8 cellular contexts compared by ENCODE assay signal in genomic region chr6:27825025-27825823, GRCh38.
A peak's percentile ranks its signal among the peaks of the same experiment; 100 is the strongest.
DNase-seq lines count a peak whose midpoint lies in the region; ATAC-seq and TF ChIP-seq lines count a peak whose summit lies in the region.

No MANE protein-coding gene starts in this region.

- H2AFZ ChIP-seq in SU-DHL-6 (ENCODE audit: low read depth, low read length, severe bottlenecking): no peak overlapping the region

- POLR2A ChIA-PET in CD8-positive, alpha-beta T cell (lab: Charles Lee): interaction anchor here (0.7 to 7.8 kb wide), 21 partner anchors 10 to 1798 kb away, joined by 3 to 205 read pairs (median 9); a partner anchor contains a TSS
- POLR2A ChIA-PET in GM10248 (lab: Yijun Ruan, JAX): interaction anchor here (0.7 to 3.4 kb wide), 14 partner anchors 9 to 1609 kb away, joined by 3 to 38 read pairs (median 8); a partner anchor contains a TSS

- peak overlapping the region; percentile 58 for H3K9ac ChIP-seq in SU-DHL-6 (ENCODE audit: low read length)

- H3K4me1 Mint-ChIP-seq in CD8-positive, alpha-beta T cell (ENCODE audit: low read depth): peaks cover 32% of the 10 kb centered on the region

- peaks cover 55% of the 10 kb centered on the region for H3F3A ChIP-seq in SU-DHL-6 (ENCODE audit: insufficient read depth)

- no peaks in the 10 kb centered on the region for H3K27me3 ChIP-seq in CD8-positive, alpha-beta T cell (ENCODE audit: insufficient read depth, low read length)
- H3K27me3 ChIP-seq in SU-DHL-6 (ENCODE audit: low read length): no peaks in the 10 kb centered on the region
- H3K27me3 ChIP-seq in spleen (replicated peaks in 1 of 7): no peaks in the 10 kb centered on the region

- peak overlapping the region; percentile 66 for H3K4me2 ChIP-seq in SU-DHL-6 (ENCODE audit: low read depth, low read length, poor library complexity, severe bottlenecking)

- in situ Hi-C loops in KBM-7 (cut with MboI; ENCODE audit: low pct_unique_long_range_greater_than_20kb, low sequenced_read_pairs): no loop called here

- peak overlapping the region; percentile 89 for H3K4me3 Mint-ChIP-seq in CD8-positive, alpha-beta T cell

- peak overlapping the region; percentile 99 for H3K27ac Mint-ChIP-seq in CD8-positive, alpha-beta T cell

- peak; percentile 6 for ATAC-seq in CD8-positive, alpha-beta T cell
- ATAC-seq in HG02973 (IDR thresholded peaks at IDR 0.05; ENCODE audit: unreplicated experiment): peak; percentile 4

- H3K4me3 ChIP-seq in CD8-positive, alpha-beta T cell (ENCODE audit: low read depth, low read length): peak overlapping the region; percentile 76
- H3K4me3 ChIP-seq in SU-DHL-6 (ENCODE audit: insufficient read depth, low read length, poor library complexity, severe bottlenecking): peak overlapping the region; percentile 56
- H3K4me3 ChIP-seq in fibroblast of villous mesenchyme (ENCODE audit: low read depth, low read length): peak overlapping the region; percentile 70
- peak overlapping the region; percentile 38 to 70 (median 46) for H3K4me3 ChIP-seq in spleen

- no peaks in the 10 kb centered on the region for H3K9me3 Mint-ChIP-seq in CD8-positive, alpha-beta T cell

- CTCF ChIA-PET in CD8-positive, alpha-beta T cell (lab: Charles Lee): interaction anchor here (0.8 to 8.8 kb wide), 8 partner anchors 8 to 70 kb away, joined by 3 to 77 read pairs (median 6); a partner anchor contains a TSS
- CTCF ChIA-PET in GM10248 (lab: Yijun Ruan, JAX): interaction anchor here (1.0 to 9.1 kb wide), 9 partner anchors 10 to 69 kb away, joined by 3 to 80 read pairs (median 4); a partner anchor contains a TSS

- H3K36me3 Mint-ChIP-seq in CD8-positive, alpha-beta T cell: peaks cover 2% of the 10 kb centered on the region

- no peak for DNase-seq in CD8-positive, alpha-beta T cell
- DNase-seq in fibroblast of villous mesenchyme (ENCODE audit: low read depth) (peak; percentile 35), spleen (no peak), GM10248 (ENCODE audit: extremely low spot score) (no peak), KBM-7 (no peak), middle frontal gyrus (ENCODE audit: extremely low spot score, low spot score) (no peak)

- WGBS in spleen, 5 donors: 27 to 35% (median 32%) methylated on average over 7 of the region's 7 CpGs

- H3K36me3 ChIP-seq in CD8-positive, alpha-beta T cell (ENCODE audit: insufficient read depth, low read length): no peaks in the 10 kb centered on the region
- H3K36me3 ChIP-seq in SU-DHL-6 (ENCODE audit: low read length) (peaks cover 3% of the 10 kb centered on the region; the same call in 1 of the 2 replicates), spleen (peaks cover 0 to 5% (median 0%) of the 10 kb centered on the region in 6 donors)

- no peaks in the 10 kb centered on the region for H4K20me1 ChIP-seq in SU-DHL-6 (ENCODE audit: low read depth, low read length)

- intact Hi-C loops in CD8-positive, alpha-beta T cell (cut with DNase I, micrococcal nuclease): loop anchor here in 1 of 2 experiments (1.0 kb wide), 1 partner anchor 12 kb away; no protein-coding TSS in a partner anchor
- intact Hi-C loops in spleen (cut with DNase I; ENCODE audit: low total_unique reads): no loop called here

- no peaks in the 10 kb centered on the region for H3K79me2 ChIP-seq in SU-DHL-6 (ENCODE audit: insufficient read depth, low read length)

- TF ChIP-seq CTCF in CD8-positive, alpha-beta T cell (IDR thresholded peaks at IDR 0.05): no peak
- TF ChIP-seq CTCF in SU-DHL-6 (IDR thresholded peaks at IDR 0.05; ENCODE audit: insufficient read depth, low read length, poor library complexity, severe bottlenecking) (no peak), fibroblast of villous mesenchyme (IDR thresholded peaks at IDR 0.05; ENCODE audit: insufficient read depth, low read depth, low read length) (no peak), spleen (IDR thresholded peaks at IDR 0.05 in 8 of 11, conservative IDR thresholded peaks at IDR 0.05 in 3 of 11) (no peak), GM10248 (IDR thresholded peaks at IDR 0.05; ENCODE audit: control extremely low read depth, extremely low read depth, low read depth, missing control alignments) (no peak)

- H3K27ac ChIP-seq in CD8-positive, alpha-beta T cell (ENCODE audit: low read depth, low read length): peak overlapping the region; percentile 91
- H3K27ac ChIP-seq in SU-DHL-6 (ENCODE audit: low read depth, low read length) (peak overlapping the region; percentile 93), spleen (peak overlapping the region; percentile 85 to 96 (median 92))

- no peak for TF ChIP-seq POLR2A in spleen (IDR thresholded peaks at IDR 0.05)

- no peaks in the 10 kb centered on the region for H3K9me3 ChIP-seq in CD8-positive, alpha-beta T cell (ENCODE audit: low read length)
- H3K9me3 ChIP-seq in SU-DHL-6 (ENCODE audit: insufficient read depth, low read length): no peaks in the 10 kb centered on the region
- H3K9me3 ChIP-seq in spleen: peaks cover 0 to 5% (median 0%) of the 10 kb centered on the region in 8 donors

- peaks cover 25% of the 10 kb centered on the region for H3K4me1 ChIP-seq in CD8-positive, alpha-beta T cell (ENCODE audit: insufficient read depth, low read length)
- H3K4me1 ChIP-seq in spleen: peaks cover 4 to 42% (median 25%) of the 10 kb centered on the region in 6 donors

- no peaks in the 10 kb centered on the region for H3K9me2 ChIP-seq in SU-DHL-6 (replicated peaks; ENCODE audit: insufficient read depth, low read length)

- H3K27me3 Mint-ChIP-seq in CD8-positive, alpha-beta T cell (ENCODE audit: low read depth): no peaks in the 10 kb centered on the region
